In the genomic region with DNA sequence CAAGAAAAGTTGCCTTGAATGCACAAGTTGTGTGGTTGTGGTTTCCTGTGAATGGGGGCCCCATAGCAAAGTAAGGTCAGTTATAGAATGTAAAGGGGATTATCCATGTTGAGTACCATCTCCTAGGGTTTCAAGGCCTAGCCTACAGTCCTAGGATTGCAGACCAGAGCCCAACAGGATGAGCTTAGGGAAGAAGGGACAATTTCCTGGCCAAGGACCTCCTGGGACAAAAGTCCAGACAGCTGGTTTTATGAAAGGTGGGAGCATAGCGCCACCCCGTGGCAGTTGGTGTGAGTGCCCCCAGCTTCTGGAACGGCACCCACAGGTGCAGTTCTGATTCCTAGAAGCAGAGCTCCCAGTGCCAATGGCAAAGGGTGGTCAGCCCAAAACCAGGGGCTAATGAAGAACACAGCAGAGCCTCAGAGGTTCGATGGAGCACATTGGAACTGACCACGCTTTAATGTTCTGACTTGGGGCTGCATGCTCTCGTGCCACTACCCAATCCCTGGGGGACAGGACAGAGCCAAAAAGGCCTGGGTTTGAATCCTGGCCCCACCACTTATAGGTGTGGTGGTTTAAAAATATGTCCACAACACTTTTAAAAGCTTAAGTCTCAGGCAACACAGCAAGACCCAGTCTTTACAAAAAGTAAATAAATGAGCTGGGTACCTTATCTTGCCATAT, we compare ENCODE assay signal across 8 cellular contexts. TPM values are rescaled to one million over a fixed set of nuclear protein-coding genes. Genes with fewer than 3 reads are reported as not detected.
DNase-seq lines count a peak whose midpoint lies in the region; ATAC-seq and TF ChIP-seq lines count a peak whose summit lies in the region.

No MANE protein-coding gene starts in this region.

- TF ChIP-seq CTCF in HL-60 (IDR thresholded peaks at IDR 0.05; ENCODE audit: insufficient read depth, low read length) = peak; percentile 79
- TF ChIP-seq CTCF in PC-3 (conservative IDR thresholded peaks at IDR 0.05; ENCODE audit: low read depth, low read length) = peak; percentile 92
- TF ChIP-seq CTCF in fibroblast of the aortic adventitia (IDR thresholded peaks at IDR 0.05; ENCODE audit: insufficient read depth, low read length) = peak; percentile 87

- H3K36me3 Mint-ChIP-seq in CD8-positive, alpha-beta memory T cell = peaks cover 15 to 55% (median 19%) of the 10 kb centered on the region in 3 donors
- H3K36me3 Mint-ChIP-seq in activated T-cell treated with anti-CD3 and anti-CD28 coated beads, Interleukin-2, amount 50 U/mL, for 72 hours (ENCODE audit: insufficient read depth in 2 of 2) = peaks cover 6 to 12% of the 10 kb centered on the region in 2 donors

- no peak overlapping the region for H4K91ac ChIP-seq in neuronal stem cell (ENCODE audit: low read depth, low read length, poor library complexity)

- H3K9ac ChIP-seq in PC-3 (ENCODE audit: low read length) (no peak overlapping the region), neuronal stem cell (ENCODE audit: low read depth, low read length, poor library complexity) (no peak overlapping the region)

- no peaks in the 10 kb centered on the region for H3K79me1 ChIP-seq in neuronal stem cell (ENCODE audit: low read depth, low read length)

- H3K27me3 ChIP-seq in CD8-positive, alpha-beta memory T cell (ENCODE audit: insufficient read depth, low read length, poor library complexity, severe bottlenecking) = no peaks in the 10 kb centered on the region
- H3K27me3 ChIP-seq in HL-60 (ENCODE audit: insufficient read depth, poor library complexity, severe bottlenecking) (no peaks in the 10 kb centered on the region), PC-3 (ENCODE audit: low read length) (no peaks in the 10 kb centered on the region), neuronal stem cell (ENCODE audit: control insufficient read depth in 3 of 3, insufficient read depth in 3 of 3, low read depth in 1 of 3, low read length in 3 of 3) (no peaks in the 10 kb centered on the region)

- no peak overlapping the region for H2BK120ac ChIP-seq in neuronal stem cell (ENCODE audit: low read depth, low read length)

- peaks cover 9% of the 10 kb centered on the region for H3K4me1 ChIP-seq in CD8-positive, alpha-beta memory T cell (ENCODE audit: insufficient read depth, low read length)
- no peaks in the 10 kb centered on the region for H3K4me1 ChIP-seq in PC-3 (ENCODE audit: insufficient read depth, low read length)
- H3K4me1 ChIP-seq in neuronal stem cell (ENCODE audit: control insufficient read depth in 2 of 2, insufficient read depth in 1 of 2, low read depth in 1 of 2, low read length in 2 of 2) = peaks cover 0 to 2% of the 10 kb centered on the region in 2 donors

- intact Hi-C loops in PC-3 (cut with micrococcal nuclease) = loop anchor here (1.0 kb wide), 1 partner anchor 154 kb away; no protein-coding TSS in a partner anchor

- H3K79me2 ChIP-seq in PC-3 (ENCODE audit: low read length) = no peaks in the 10 kb centered on the region

- H2AK5ac ChIP-seq in neuronal stem cell (ENCODE audit: low read depth, low read length) = no peak overlapping the region

- BruUV-seq in PC-3 (replicated peaks; lab: Mats Ljungman, UMichigan) = no TSS peak

- CTCF ChIA-PET in CD8-positive, alpha-beta memory T cell (lab: Charles Lee) = interaction anchor here (0.7 to 3.8 kb wide), 24 partner anchors 8 to 340 kb away, joined by 3 to 60 read pairs (median 4); a partner anchor contains a TSS
- CTCF ChIA-PET in PC-3 (lab: Charles Lee) = interaction anchor here (0.5 to 1.4 kb wide), 5 partner anchors 106 to 258 kb away, joined by 3 to 4 read pairs (median 4); no protein-coding TSS in a partner anchor

- H3K4me2 ChIP-seq in PC-3 (ENCODE audit: low read length) = no peak overlapping the region
- H3K4me2 ChIP-seq in neuronal stem cell (ENCODE audit: insufficient read depth, low read length, poor library complexity, severe bottlenecking) = no peak overlapping the region

- H3K27ac ChIP-seq in CD8-positive, alpha-beta memory T cell (ENCODE audit: low read depth, low read length) = no peak overlapping the region
- H3K27ac ChIP-seq in HL-60 (replicated peaks) (no peak overlapping the region), PC-3 (ENCODE audit: low read length) (no peak overlapping the region), neuronal stem cell (replicated peaks; ENCODE audit: low read length) (no peak overlapping the region)

- H2BK12ac ChIP-seq in neuronal stem cell (ENCODE audit: low read length) = no peak overlapping the region

- H3K4ac ChIP-seq in neuronal stem cell (ENCODE audit: low read length) = no peak overlapping the region

- POLR2A ChIA-PET in CD8-positive, alpha-beta memory T cell (lab: Charles Lee) = interaction anchor here (1.4 kb wide), 1 partner anchor 153 kb away, joined by 3 read pairs; no protein-coding TSS in a partner anchor
- POLR2A ChIA-PET in PC-3 (lab: Charles Lee; ENCODE audit: unreplicated experiment) = interaction anchor here (0.7 kb wide), 1 partner anchor 289 kb away, joined by 3 read pairs; no protein-coding TSS in a partner anchor

- H3K23ac ChIP-seq in neuronal stem cell (ENCODE audit: low read depth, low read length, poor library complexity) = no peak overlapping the region

- H3K4me1 Mint-ChIP-seq in CD8-positive, alpha-beta memory T cell = peaks cover 7 to 18% (median 12%) of the 10 kb centered on the region in 3 donors
- peaks cover 10% of the 10 kb centered on the region for H3K4me1 Mint-ChIP-seq in activated T-cell treated with anti-CD3 and anti-CD28 coated beads, Interleukin-2, amount 50 U/mL, for 72 hours (ENCODE audit: low read depth)

- H4K8ac ChIP-seq in neuronal stem cell (ENCODE audit: low read depth, low read length) = no peak overlapping the region

- no peaks in the 10 kb centered on the region for H4K20me1 ChIP-seq in PC-3 (ENCODE audit: low read length)

- no peaks in the 10 kb centered on the region for H3K9me3 Mint-ChIP-seq in CD8-positive, alpha-beta memory T cell
- no peaks in the 10 kb centered on the region for H3K9me3 Mint-ChIP-seq in activated T-cell treated with anti-CD3 and anti-CD28 coated beads, Interleukin-2, amount 50 U/mL, for 72 hours

- no peaks in the 10 kb centered on the region for H3K27me3 Mint-ChIP-seq in CD8-positive, alpha-beta memory T cell
- no peaks in the 10 kb centered on the region for H3K27me3 Mint-ChIP-seq in activated T-cell treated with anti-CD3 and anti-CD28 coated beads, Interleukin-2, amount 50 U/mL, for 72 hours (ENCODE audit: low read depth)

- H3K4me3 Mint-ChIP-seq in CD8-positive, alpha-beta memory T cell = no peak overlapping the region
- peak overlapping the region in 1 of 2 donors; percentile 39 for H3K4me3 Mint-ChIP-seq in activated T-cell treated with anti-CD3 and anti-CD28 coated beads, Interleukin-2, amount 50 U/mL, for 72 hours

- H3K18ac ChIP-seq in neuronal stem cell (ENCODE audit: low read length) = no peak overlapping the region

- H2AFZ ChIP-seq in PC-3 (ENCODE audit: low read length) = no peak overlapping the region
- H2AFZ ChIP-seq in neuronal stem cell (ENCODE audit: low read length) = no peak overlapping the region

- no CpG with 5 or more reads among the region's 6 CpGs for WGBS in neuronal stem cell (ENCODE audit: extremely low coverage in 2 of 2, insufficient read length in 2 of 2, insufficient replicate concordance in 1 of 2), 2 donors

- H3K4me3 ChIP-seq in CD8-positive, alpha-beta memory T cell (ENCODE audit: low read length) = no peak overlapping the region
- H3K4me3 ChIP-seq in HL-60 (replicated peaks; ENCODE audit: insufficient read depth, low read length) = no peak overlapping the region
- no peak overlapping the region for H3K4me3 ChIP-seq in PC-3 (ENCODE audit: low read length)
- H3K4me3 ChIP-seq in fibroblast of the aortic adventitia (ENCODE audit: low read depth, low read length) = no peak overlapping the region
- H3K4me3 ChIP-seq in neuronal stem cell (ENCODE audit: low read length in 2 of 2) = no peak overlapping the region

- H3F3A ChIP-seq in PC-3 (ENCODE audit: low read length, unreplicated experiment) = no peaks in the 10 kb centered on the region

- ATAC-seq in PC-3 (peak; percentile 74), GM18858 (IDR thresholded peaks at IDR 0.05; ENCODE audit: unreplicated experiment) (no peak)
- ATAC-seq in activated T-cell treated with anti-CD3 and anti-CD28 coated beads, Interleukin-2, amount 50 U/mL, for 72 hours (replicated peaks in 1 of 2) = peak; percentile 64 to 70

- peaks cover 5% of the 10 kb centered on the region for H3K36me3 ChIP-seq in CD8-positive, alpha-beta memory T cell (ENCODE audit: insufficient read depth, low read length)
- H3K36me3 ChIP-seq in PC-3 (ENCODE audit: low read depth, low read length) = peaks cover 10% of the 10 kb centered on the region
- peaks cover 8 to 47% of the 10 kb centered on the region in 2 donors for H3K36me3 ChIP-seq in neuronal stem cell (replicated peaks in 1 of 2; ENCODE audit: control insufficient read depth in 2 of 2, insufficient read depth in 2 of 2, low read length in 2 of 2)

- H3K27ac Mint-ChIP-seq in CD8-positive, alpha-beta memory T cell = peak overlapping the region in 1 of 8 donors; percentile 35
- no peak overlapping the region for H3K27ac Mint-ChIP-seq in activated T-cell treated with anti-CD3 and anti-CD28 coated beads, Interleukin-2, amount 50 U/mL, for 72 hours

- H2BK5ac ChIP-seq in neuronal stem cell (ENCODE audit: low read length) = no peak overlapping the region

- DNase-seq in CD8-positive, alpha-beta memory T cell = peak; percentile 52 to 72 (median 64)
- DNase-seq in HL-60 (ENCODE audit: low read depth in 1 of 2, low spot score in 1 of 2) (peak; percentile 32 to 64), PC-3 (peak; percentile 71), fibroblast of the aortic adventitia (ENCODE audit: low read depth) (peak; percentile 65), neuronal stem cell (ENCODE audit: low spot score) (peak; percentile 73), superior temporal gyrus (ENCODE audit: extremely low spot score) (peak; percentile 88)
- DNase-seq in activated T-cell treated with anti-CD3 and anti-CD28 coated beads, Interleukin-2, amount 50 U/mL, for 72 hours = peak; percentile 70 to 78

- H3K9me3 ChIP-seq in CD8-positive, alpha-beta memory T cell (ENCODE audit: low read length) = no peaks in the 10 kb centered on the region
- H3K9me3 ChIP-seq in PC-3 (ENCODE audit: low read length) (no peaks in the 10 kb centered on the region), neuronal stem cell (replicated peaks in 1 of 2; ENCODE audit: control insufficient read depth in 2 of 2, insufficient read depth in 1 of 2, low read depth in 1 of 2, low read length in 2 of 2) (no peaks in the 10 kb centered on the region)

- no peak overlapping the region for H3K14ac ChIP-seq in neuronal stem cell (ENCODE audit: low read length)

- H3K9me2 ChIP-seq in PC-3 (replicated peaks; ENCODE audit: low read length) = no peaks in the 10 kb centered on the region

- H2BK15ac ChIP-seq in neuronal stem cell (ENCODE audit: low read length) = no peak overlapping the region

RNA-seq across cellular contexts. Expression of a gene that starts 25.8 kb away (rescaled TPM):
- total RNA-seq in CD8-positive, alpha-beta memory T cell = 10 to 100 TPM; 30.6 to 41.5 TPM
- polyA plus RNA-seq in CD8-positive, alpha-beta memory T cell = 30.0 TPM
- total RNA-seq in PC-3 (2014; rRNA removed) (17.9 and 18.6 TPM in 2 replicates), fibroblast of the aortic adventitia (ENCODE audit: low replicate concordance) (2.0 and 28.9 TPM in 2 replicates)
- total RNA-seq in activated T-cell treated with anti-CD3 and anti-CD28 coated beads, Interleukin-2, amount 50 U/mL, for 72 hours = 10 to 100 TPM; 23.5 to 25.4 TPM
- polyA plus RNA-seq in neuronal stem cell (2013, experiment 1 of 2) = 17.6 TPM
- 17.4 TPM for polyA plus RNA-seq in neuronal stem cell (2013, experiment 2 of 2)

RNA-seq across cellular contexts. Expression of a gene that starts 27.6 kb away (rescaled TPM):
- 10 to 100 TPM; 40.2 to 40.7 TPM for total RNA-seq in CD8-positive, alpha-beta memory T cell
- polyA plus RNA-seq in CD8-positive, alpha-beta memory T cell = 60.9 TPM
- total RNA-seq in PC-3 (2014; rRNA removed) = 57.4 and 61.3 TPM in 2 replicates
- 10 to 100 TPM; 52.0 to 54.6 TPM for total RNA-seq in activated T-cell treated with anti-CD3 and anti-CD28 coated beads, Interleukin-2, amount 50 U/mL, for 72 hours
- 22.2 and 33.2 TPM in 2 replicates for total RNA-seq in fibroblast of the aortic adventitia (ENCODE audit: low replicate concordance)
- 39.7 TPM for polyA plus RNA-seq in neuronal stem cell (2013, experiment 1 of 2)
- polyA plus RNA-seq in neuronal stem cell (2013, experiment 2 of 2) = 37.4 TPM

RNA-seq across cellular contexts. Expression of a gene that starts 27.7 kb away (rescaled TPM):
- total RNA-seq in CD8-positive, alpha-beta memory T cell = 100 to 1,000 TPM; 272 to 282 TPM
- 171 TPM for polyA plus RNA-seq in CD8-positive, alpha-beta memory T cell
- total RNA-seq in PC-3 (2014; rRNA removed) = 163 and 174 TPM in 2 replicates
- total RNA-seq in activated T-cell treated with anti-CD3 and anti-CD28 coated beads, Interleukin-2, amount 50 U/mL, for 72 hours = 100 to 1,000 TPM; 162 to 170 TPM
- 38.3 and 43.8 TPM in 2 replicates for total RNA-seq in fibroblast of the aortic adventitia (ENCODE audit: low replicate concordance)
- polyA plus RNA-seq in neuronal stem cell (2013, experiment 1 of 2) = 189 TPM
- polyA plus RNA-seq in neuronal stem cell (2013, experiment 2 of 2) = 179 TPM
